11 cellular contexts compared by ENCODE assay signal in the genomic region with DNA sequence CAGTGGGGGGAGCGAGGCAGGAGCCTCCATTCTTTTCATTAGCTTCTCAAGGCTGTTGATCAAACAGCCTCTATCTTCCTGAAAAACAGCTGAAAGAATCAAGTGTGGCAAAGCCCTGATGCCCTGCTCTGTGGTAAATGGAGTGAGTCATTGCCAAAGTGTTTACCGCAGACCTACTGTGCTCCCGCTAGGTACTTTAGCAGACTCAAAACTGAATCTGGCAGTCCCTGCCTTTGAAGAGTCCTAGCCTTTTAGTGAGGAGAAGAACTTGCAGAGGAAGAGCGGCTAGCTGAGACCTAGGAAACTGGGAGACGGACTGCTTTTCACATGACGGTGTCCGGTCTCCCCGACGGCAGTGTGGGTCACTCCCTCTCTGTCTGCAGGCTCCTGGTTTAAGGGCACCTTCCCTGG.
DNase-seq lines count a peak whose midpoint lies in the region; ATAC-seq and TF ChIP-seq lines count a peak whose summit lies in the region.
"Had no signal": no experiment of that assay in that cellular context is flagged by ENCODE, and none has a peak within 500 bp of the region (broad histone marks: within the 10 kb centered on the region; RNA-seq: fewer than 3 reads in every experiment).

No MANE protein-coding gene starts in this region.

- no peak for TF ChIP-seq CTCF in coronary artery (IDR thresholded peaks at IDR 0.05)

- peak overlapping the region; percentile 56 for H3K4me3 Mint-ChIP-seq in stimulated activated effector memory CD8-positive, alpha-beta T cell treated with anti-CD3 and anti-CD28 coated beads, Interleukin-12 subunit alpha, Interleukin-12 subunit beta, amount 100 ng/mL, for 72 hours

- H3K9me3 Mint-ChIP-seq in stimulated activated effector memory CD8-positive, alpha-beta T cell treated with anti-CD3 and anti-CD28 coated beads, Interleukin-12 subunit alpha, Interleukin-12 subunit beta, amount 100 ng/mL, for 72 hours, result no peaks in the 10 kb centered on the region

- DNase-seq in SIG-M5 treated with dmso at 0.1 percent for 504 hours (lab: John Stamatoyannopoulos, UW; ENCODE audit: unreplicated experiment) (peak; percentile 46), SIG-M5 (lab: John Stamatoyannopoulos, UW) (no peak), MV-4-11 (lab: John Stamatoyannopoulos, UW) (peak; percentile 38), coronary artery (ENCODE audit: low spot score) (peak; percentile 56), T1000 (lab: John Stamatoyannopoulos, UW) (no peak)
- no peak for DNase-seq in stimulated activated effector memory CD8-positive, alpha-beta T cell treated with anti-CD3 and anti-CD28 coated beads, Interleukin-12 subunit alpha, Interleukin-12 subunit beta, amount 100 ng/mL, for 72 hours (ENCODE audit: low spot score in 2 of 2)
- DNase-seq: activated CD4-positive, alpha-beta T cell treated with anti-CD3 and anti-CD28 coated beads for 48 hours; NCI-H774; stimulated activated naive CD4-positive, alpha-beta T cell treated with Interleukin-2 at 50 U/mL for 16 hours had no signal

- peaks cover 23% of the 10 kb centered on the region for H3K4me1 Mint-ChIP-seq in stimulated activated effector memory CD8-positive, alpha-beta T cell treated with anti-CD3 and anti-CD28 coated beads, Interleukin-12 subunit alpha, Interleukin-12 subunit beta, amount 100 ng/mL, for 72 hours

- H3K27ac Mint-ChIP-seq in stimulated activated effector memory CD8-positive, alpha-beta T cell treated with anti-CD3 and anti-CD28 coated beads, Interleukin-12 subunit alpha, Interleukin-12 subunit beta, amount 100 ng/mL, for 72 hours, result peak overlapping the region; percentile 70

- peak overlapping the region in 1 of 2 donors; percentile 73 for H3K27ac ChIP-seq in coronary artery

- no peak overlapping the region for H3K4me3 ChIP-seq in coronary artery

- ATAC-seq in stimulated activated effector memory CD8-positive, alpha-beta T cell treated with anti-CD3 and anti-CD28 coated beads, Interleukin-12 subunit alpha, Interleukin-12 subunit beta, amount 100 ng/mL, for 72 hours, result no peak
- ATAC-seq in GM18498 (IDR thresholded peaks at IDR 0.05; ENCODE audit: unreplicated experiment) (no peak), HG02759 (IDR thresholded peaks at IDR 0.05; ENCODE audit: unreplicated experiment) (no peak)

- H3K36me3 Mint-ChIP-seq in stimulated activated effector memory CD8-positive, alpha-beta T cell treated with anti-CD3 and anti-CD28 coated beads, Interleukin-12 subunit alpha, Interleukin-12 subunit beta, amount 100 ng/mL, for 72 hours, result peaks cover 19% of the 10 kb centered on the region

Comparison
In these comparisons a context has a peak if more than half of its experiments do, and no peak if none do; other contexts are left out.
1. DNase-seq: peak in SIG-M5 treated with dmso at 0.1 percent for 504 hours (single experiment), MV-4-11 (single experiment) and coronary artery (single experiment); none in SIG-M5 (single experiment), stimulated activated effector memory CD8-positive, alpha-beta T cell treated with anti-CD3 and anti-CD28 coated beads, Interleukin-12 subunit alpha, Interleukin-12 subunit beta, amount 100 ng/mL, for 72 hours (0 of 2) and T1000 (single experiment).